Comparison of ENCODE assay signal across 20 cellular contexts in the genomic region with DNA sequence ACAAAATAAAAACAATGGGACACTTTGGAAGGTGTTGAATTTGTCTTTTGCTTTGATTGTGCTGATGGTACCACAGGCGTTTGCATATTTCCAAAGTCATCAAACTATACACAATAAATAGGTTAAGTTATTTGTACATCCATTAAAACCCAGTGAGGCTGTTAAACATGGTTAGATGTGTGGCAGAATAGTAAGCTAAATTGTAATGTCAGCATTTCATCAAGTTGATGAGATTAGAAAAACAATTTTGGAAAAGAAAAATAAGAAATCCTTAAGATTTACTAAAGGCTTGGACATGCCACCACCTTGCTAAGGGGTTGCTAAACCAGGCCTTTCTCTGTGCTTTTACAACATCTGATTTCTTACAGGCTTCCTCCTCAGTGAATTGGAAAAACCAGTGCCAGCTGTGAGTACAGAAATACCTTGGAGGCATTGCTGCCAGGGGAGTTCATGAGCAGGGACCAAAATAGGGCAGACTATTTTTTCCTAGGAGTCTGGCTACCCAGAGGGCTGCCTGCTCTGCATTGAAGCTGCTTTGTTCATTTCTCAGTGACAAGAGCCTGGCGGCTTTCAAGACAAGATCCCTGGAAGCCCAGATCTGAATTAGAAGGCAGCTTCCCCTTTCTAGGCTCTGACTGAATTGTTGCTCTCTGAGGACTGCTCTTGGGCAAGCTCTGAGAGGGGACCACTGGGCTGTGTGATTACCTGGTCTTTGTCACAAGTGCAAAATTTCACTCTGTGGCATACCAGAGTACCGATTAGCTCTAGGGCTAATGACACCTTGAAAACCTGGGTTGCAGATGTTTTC. TPM values are rescaled to one million over a fixed set of nuclear protein-coding genes. Genes with fewer than 3 reads are reported as not detected.
"Had no signal": no experiment of that assay in that cellular context is flagged by ENCODE, and none has a peak within 500 bp of the region (broad histone marks: within the 10 kb centered on the region; RNA-seq: fewer than 3 reads in every experiment).

No MANE protein-coding gene starts in this region.

- H3K36me3 Mint-ChIP-seq: activated naive CD8-positive, alpha-beta T cell treated with anti-CD3 and anti-CD28 coated beads, Interleukin-2, amount 10 ng/mL, durations not matched to agents 7 days and 5 days; immature natural killer cell had no signal

- H3K27me3 Mint-ChIP-seq: activated naive CD8-positive, alpha-beta T cell treated with anti-CD3 and anti-CD28 coated beads, Interleukin-2, amount 10 ng/mL, durations not matched to agents 7 days and 5 days; effector memory CD8-positive, alpha-beta T cell had no signal

- H3K27ac Mint-ChIP-seq: activated naive CD8-positive, alpha-beta T cell treated with anti-CD3 and anti-CD28 coated beads, Interleukin-2, amount 10 ng/mL, durations not matched to agents 7 days and 5 days; effector memory CD8-positive, alpha-beta T cell; immature natural killer cell had no signal

- H3K4me1 Mint-ChIP-seq: activated naive CD8-positive, alpha-beta T cell treated with anti-CD3 and anti-CD28 coated beads, Interleukin-2, amount 10 ng/mL, durations not matched to agents 7 days and 5 days; immature natural killer cell; neural crest cell had no signal

- H3K9me3 Mint-ChIP-seq: activated naive CD8-positive, alpha-beta T cell treated with anti-CD3 and anti-CD28 coated beads, Interleukin-2, amount 10 ng/mL, durations not matched to agents 7 days and 5 days; neural crest cell had no signal

- H3K27ac ChIP-seq: esophagus squamous epithelium, heart right ventricle, psoas muscle, sigmoid colon, thyroid gland had no signal

- H3K9me3 ChIP-seq: esophagus squamous epithelium, heart right ventricle, psoas muscle, sigmoid colon, thyroid gland had no signal

- H3K4me3 ChIP-seq: esophagus squamous epithelium, heart right ventricle, psoas muscle, sigmoid colon, thyroid gland had no signal

- H3K27me3 ChIP-seq: esophagus squamous epithelium, heart right ventricle, sigmoid colon, thyroid gland had no signal

- DNase-seq: activated CD4-positive, alpha-beta T cell treated with anti-CD3 and anti-CD28 coated beads, Interleukin-2, amount 50 U/mL, for 48 hours; activated naive CD4-positive, alpha-beta T cell treated with Interleukin-2 at 50 U/mL for 16 hours; activated naive CD8-positive, alpha-beta T cell treated with anti-CD3 and anti-CD28 coated beads, Interleukin-2, amount 10 ng/mL, durations not matched to agents 7 days and 5 days; activated T-cell treated with anti-CD3 and anti-CD28 coated beads for 4 hours; effector memory CD8-positive, alpha-beta T cell; esophagus squamous epithelium; heart right ventricle; immature natural killer cell; left ventricle myocardium superior; psoas muscle; sigmoid colon; stimulated activated naive CD4-positive, alpha-beta T cell; T-helper 2 cell had no signal

- H3K36me3 ChIP-seq: esophagus squamous epithelium, heart right ventricle, sigmoid colon, thyroid gland had no signal

- H3K4me1 ChIP-seq: esophagus squamous epithelium, heart right ventricle, sigmoid colon, thyroid gland had no signal

- H3K4me3 Mint-ChIP-seq: activated naive CD8-positive, alpha-beta T cell treated with anti-CD3 and anti-CD28 coated beads, Interleukin-2, amount 10 ng/mL, durations not matched to agents 7 days and 5 days; effector memory CD8-positive, alpha-beta T cell; immature natural killer cell; neural crest cell had no signal

- ATAC-seq: effector memory CD8-positive, alpha-beta T cell; left ventricle myocardium superior; psoas muscle had no signal

RNA-seq across cellular contexts. Expression of a gene that starts 43.5 kb away (rescaled TPM):
- total RNA-seq: cardiac septum, dermis microvascular lymphatic vessel endothelial cell, heart right ventricle, left ventricle myocardium superior, neural crest cell, osteocyte, psoas muscle, subcutaneous adipose tissue, thyroid gland, ureter had no signal
- polyA plus RNA-seq: heart right ventricle, immature natural killer cell had no signal
